8 cellular contexts compared by ENCODE assay signal in genomic region chr11:95556342-95557151, GRCh38.
DNase-seq lines count a peak whose midpoint lies in the region; ATAC-seq, FAIRE-seq and TF ChIP-seq lines count a peak whose summit lies in the region.

No MANE protein-coding gene starts in this region.

- TF ChIP-seq EP300 in H1 (IDR thresholded peaks at IDR 0.05; ENCODE audit: borderline replicate concordance in 1 of 2, low read depth in 2 of 2, low read length in 2 of 2) = no peak

- H2AK5ac ChIP-seq in H1 (ENCODE audit: low read depth, low read length) = no peak overlapping the region

- no peak overlapping the region for H2BK120ac ChIP-seq in H1 (replicated peaks; ENCODE audit: low read depth, low read length)

- no peaks in the 10 kb centered on the region for H4K20me1 ChIP-seq in H1 (replicated peaks in 1 of 2; ENCODE audit: control insufficient read depth in 1 of 2, insufficient read depth in 2 of 2, low read length in 2 of 2)

- no peak overlapping the region for H4K8ac ChIP-seq in H1 (ENCODE audit: extremely low read depth, insufficient read depth, low read length)

- no peaks in the 10 kb centered on the region for H3K23me2 ChIP-seq in H1 (ENCODE audit: low read depth, low read length)

- H3K18ac ChIP-seq in H1 (ENCODE audit: extremely low read depth, low read length) = no peak overlapping the region

- no peak overlapping the region for H3K23ac ChIP-seq in H1 (ENCODE audit: insufficient read length)

- H3K9me3 ChIP-seq in H1 (ENCODE audit: insufficient read depth in 2 of 2, low read depth in 1 of 2, low read length in 1 of 2) (no peaks in the 10 kb centered on the region), vagina (no peaks in the 10 kb centered on the region), prostate gland (no peaks in the 10 kb centered on the region)

- no peak overlapping the region for H3K4me3 ChIP-seq in H1 (ENCODE audit: extremely low read depth in 1 of 4, insufficient read depth in 2 of 4, low read depth in 3 of 4, low read length in 4 of 4)
- H3K4me3 ChIP-seq in vagina = no peak overlapping the region
- no peak overlapping the region for H3K4me3 ChIP-seq in prostate gland

- peak overlapping the region in 1 of 4 experiments; percentile 34; a peak in 1 of 7 replicates for H3K9ac ChIP-seq in H1 (replicated peaks in 1 of 4; ENCODE audit: extremely low read depth in 1 of 4, low read depth in 3 of 4, low read length in 3 of 4)

- H3K36me3 ChIP-seq in H1 (ENCODE audit: control insufficient read depth in 2 of 4, insufficient read depth in 4 of 4, low read length in 3 of 4) = no peaks in the 10 kb centered on the region
- no peaks in the 10 kb centered on the region for H3K36me3 ChIP-seq in vagina
- H3K36me3 ChIP-seq in prostate gland = no peaks in the 10 kb centered on the region

- 51% methylated on average over 5 of the region's 5 CpGs; no CpG with 5 or more reads in 1 of the 2 experiments for WGBS in H1 (ENCODE audit: extremely low coverage in 1 of 2, insufficient coverage in 1 of 2, insufficient read length in 1 of 2, insufficient replicate concordance in 2 of 2, low coverage in 1 of 2, low lambda C conversion rate in 2 of 2, missing lambda C conversion rate in 1 of 2), 2 experiments
- 82% methylated on average over 5 of the region's 5 CpGs for WGBS in prostate gland

- no peak overlapping the region for H2BK12ac ChIP-seq in H1 (ENCODE audit: low read depth, low read length)

- CTCF ChIA-PET in H1 (lab: Charles Lee; ENCODE audit: partially characterized antibody) = interaction anchor here (0.9 to 4.6 kb wide), 3 partner anchors 11 to 404 kb away, joined by 3 to 27 read pairs (median 5); no protein-coding TSS in a partner anchor

- no peak for TF ChIP-seq POLR2A in H1 (IDR thresholded peaks at IDR 0.05; ENCODE audit: control extremely low read depth in 1 of 2, low read depth in 2 of 2, low read length in 2 of 2)
- TF ChIP-seq POLR2A in vagina (IDR thresholded peaks at IDR 0.05) = no peak
- TF ChIP-seq POLR2A in prostate gland (IDR thresholded peaks at IDR 0.05) = no peak

- H2BK15ac ChIP-seq in H1 (ENCODE audit: low read length) = no peak overlapping the region

- no peak overlapping the region for H3K14ac ChIP-seq in H1 (ENCODE audit: insufficient read length)

- peaks cover 3 to 7% (median 5%) of the 10 kb centered on the region in 4 experiments; a peak in 4 of 7 replicates for H3K4me1 ChIP-seq in H1 (replicated peaks in 1 of 4; ENCODE audit: control insufficient read depth in 3 of 4, insufficient read depth in 4 of 4, low read length in 3 of 4)
- H3K4me1 ChIP-seq in vagina = peaks cover 27% of the 10 kb centered on the region
- H3K4me1 ChIP-seq in prostate gland (replicated peaks) = no peaks in the 10 kb centered on the region

- H4K5ac ChIP-seq in H1 (ENCODE audit: insufficient read length, low read depth, low read length) = no peak overlapping the region

- H3K27me3 ChIP-seq in H1 (replicated peaks in 1 of 4; ENCODE audit: control insufficient read depth in 3 of 4, extremely low read depth in 1 of 4, insufficient read depth in 3 of 4, low read length in 3 of 4) = no peaks in the 10 kb centered on the region
- H3K27me3 ChIP-seq in vagina = no peaks in the 10 kb centered on the region
- H3K27me3 ChIP-seq in prostate gland (replicated peaks; ENCODE audit: insufficient read depth) = no peaks in the 10 kb centered on the region

- ATAC-seq in GM21447 (IDR thresholded peaks at IDR 0.05; ENCODE audit: unreplicated experiment) (peak; percentile 82), HG03575 (IDR thresholded peaks at IDR 0.05; ENCODE audit: extremely low read depth, insufficient number of reproducible peaks, low FRiP score, unreplicated experiment) (peak; percentile 58)

- H3K79me1 ChIP-seq in H1 (ENCODE audit: low read depth, low read length) = no peaks in the 10 kb centered on the region

- H3K4ac ChIP-seq in H1 (replicated peaks; ENCODE audit: insufficient read length, low read depth, low read length) = no peak overlapping the region

- no peak overlapping the region; the same call in 1 of the 2 replicates for H3K27ac ChIP-seq in H1 (ENCODE audit: low read depth, low read length)
- H3K27ac ChIP-seq in vagina = peak overlapping the region; percentile 83
- peak overlapping the region in 1 of 2 donors; percentile 34 for H3K27ac ChIP-seq in prostate gland

- no peaks in the 10 kb centered on the region for H3K79me2 ChIP-seq in H1 (ENCODE audit: control insufficient read depth in 1 of 2, insufficient read depth in 2 of 2, low read length in 2 of 2)

- H2BK5ac ChIP-seq in H1 (ENCODE audit: low read depth, low read length) = no peak overlapping the region

- TF ChIP-seq CTCF in GM10266 (IDR thresholded peaks at IDR 0.05; ENCODE audit: control insufficient read depth, insufficient read depth, low read depth, missing control alignments) (no peak), H1 (IDR thresholded peaks at IDR 0.05; ENCODE audit: control extremely low read depth in 1 of 3, insufficient read depth in 1 of 3, low read depth in 1 of 3, low read length in 3 of 3) (no peak), vagina (IDR thresholded peaks at IDR 0.05) (no peak), prostate gland (IDR thresholded peaks at IDR 0.05) (no peak)

- POLR2A ChIA-PET in H1 (lab: Charles Lee; ENCODE audit: partially characterized antibody) = interaction anchor here (1.2 kb wide), 1 partner anchor 196 kb away, joined by 3 read pairs; no protein-coding TSS in a partner anchor

- H2AFZ ChIP-seq in H1 (ENCODE audit: low read length) = peak overlapping the region; percentile 17; the same call in 1 of the 2 replicates

- no peak overlapping the region for H4K91ac ChIP-seq in H1 (replicated peaks; ENCODE audit: insufficient read length, low read length)

- TF ChIP-seq RAD21 in H1 (IDR thresholded peaks at IDR 0.05 in 1 of 2, conservative IDR thresholded peaks at IDR 0.05 in 1 of 2; ENCODE audit: low read depth in 2 of 2, low read length in 2 of 2) = no peak

- intact Hi-C loops in vagina (cut with DNase I) = no loop called here
- intact Hi-C loops in prostate gland (cut with DNase I) = no loop called here

- H3K56ac ChIP-seq in H1 (replicated peaks; ENCODE audit: insufficient read length, low read depth, low read length) = no peak overlapping the region

- no peak overlapping the region for H2BK20ac ChIP-seq in H1 (ENCODE audit: low read length)

- DNase-seq in GM10266 (ENCODE audit: extremely low spot score) = peak; percentile 33
- DNase-seq in H1 (ENCODE audit: low read depth in 1 of 2, low spot score in 2 of 2) = no peak
- DNase-seq in vagina (ENCODE audit: extremely low spot score in 2 of 2) = no peak
- DNase-seq in prostate gland (ENCODE audit: low spot score) = no peak
- DNase-seq in 8988T = no peak
- no peak for DNase-seq in NCI-H187 (lab: John Stamatoyannopoulos, UW)

- no peak for FAIRE-seq in H1 (lab: Jason Lieb, UNC)

- peak overlapping the region in 1 of 2 experiments; percentile 32; a peak in 2 of 4 replicates for H3K4me2 ChIP-seq in H1 (ENCODE audit: insufficient read depth in 1 of 2, low read depth in 2 of 2, low read length in 2 of 2)

TF ChIP-seq in H1, 55 proteins besides CTCF, POLR2A, EP300 and RAD21:
- no peak for TF ChIP-seq SP4 (IDR thresholded peaks at IDR 0.05; ENCODE audit: low read length)
- peak in 1 of 2 experiments; percentile 54; a peak in 1 of 4 replicates for TF ChIP-seq HDAC2 (IDR thresholded peaks at IDR 0.05; ENCODE audit: borderline replicate concordance in 1 of 2, low read depth in 2 of 2, low read length in 2 of 2)
- peak; percentile 36; the same call in 1 of the 2 replicates for TF ChIP-seq MAFK (IDR thresholded peaks at IDR 0.05; ENCODE audit: low read depth, low read length)
